1 cellular context compared by ENCODE assay signal in the genomic region with DNA sequence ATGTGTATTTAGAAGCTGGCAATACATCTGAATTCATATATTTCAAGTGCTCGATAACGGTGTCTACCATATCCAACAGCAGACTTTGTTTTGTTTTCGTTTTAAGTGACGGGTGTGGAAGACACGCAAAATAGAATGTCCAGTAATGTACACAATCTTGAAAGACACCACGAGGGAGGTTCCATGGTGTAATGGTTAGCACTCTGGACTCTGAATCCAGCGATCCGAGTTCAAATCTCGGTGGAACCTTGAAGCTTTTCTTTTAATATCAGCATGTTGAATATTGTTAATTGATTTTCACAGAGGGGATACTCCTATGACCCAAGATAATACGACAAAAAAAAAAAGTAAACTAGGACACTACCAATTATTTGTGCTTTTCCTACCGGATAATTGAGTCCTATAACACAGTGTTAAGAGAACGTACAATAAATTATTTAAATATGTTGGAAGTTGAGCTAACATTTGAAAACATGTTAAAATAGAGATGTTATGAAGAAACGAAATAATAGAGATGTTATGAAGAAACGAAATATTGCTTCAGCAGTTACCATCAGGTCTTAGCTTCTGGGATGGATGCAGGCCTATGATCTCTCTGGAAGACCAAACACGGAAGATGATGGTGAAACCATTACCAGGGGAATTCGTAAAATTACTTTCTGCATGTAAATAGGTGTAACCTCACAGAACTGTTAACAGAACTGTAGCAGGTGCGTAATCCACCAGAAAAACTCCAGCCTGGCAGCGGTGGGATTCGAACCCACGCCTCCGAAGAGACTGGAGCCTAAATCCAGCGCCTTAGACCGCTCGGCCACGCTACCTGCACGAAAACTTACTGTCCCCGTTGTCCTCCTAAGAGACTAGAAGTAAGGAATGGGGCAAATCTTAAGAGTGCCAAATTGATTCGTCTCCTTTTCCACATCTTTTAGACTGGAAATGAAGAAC.
TF ChIP-seq lines count a peak whose summit lies in the region.

No MANE protein-coding gene starts in this region.

TF ChIP-seq in HepG2, 621 proteins besides CTCF, POLR2A, EP300 and RAD21 (continued from another document):
- TF ChIP-seq, protein P1, sequence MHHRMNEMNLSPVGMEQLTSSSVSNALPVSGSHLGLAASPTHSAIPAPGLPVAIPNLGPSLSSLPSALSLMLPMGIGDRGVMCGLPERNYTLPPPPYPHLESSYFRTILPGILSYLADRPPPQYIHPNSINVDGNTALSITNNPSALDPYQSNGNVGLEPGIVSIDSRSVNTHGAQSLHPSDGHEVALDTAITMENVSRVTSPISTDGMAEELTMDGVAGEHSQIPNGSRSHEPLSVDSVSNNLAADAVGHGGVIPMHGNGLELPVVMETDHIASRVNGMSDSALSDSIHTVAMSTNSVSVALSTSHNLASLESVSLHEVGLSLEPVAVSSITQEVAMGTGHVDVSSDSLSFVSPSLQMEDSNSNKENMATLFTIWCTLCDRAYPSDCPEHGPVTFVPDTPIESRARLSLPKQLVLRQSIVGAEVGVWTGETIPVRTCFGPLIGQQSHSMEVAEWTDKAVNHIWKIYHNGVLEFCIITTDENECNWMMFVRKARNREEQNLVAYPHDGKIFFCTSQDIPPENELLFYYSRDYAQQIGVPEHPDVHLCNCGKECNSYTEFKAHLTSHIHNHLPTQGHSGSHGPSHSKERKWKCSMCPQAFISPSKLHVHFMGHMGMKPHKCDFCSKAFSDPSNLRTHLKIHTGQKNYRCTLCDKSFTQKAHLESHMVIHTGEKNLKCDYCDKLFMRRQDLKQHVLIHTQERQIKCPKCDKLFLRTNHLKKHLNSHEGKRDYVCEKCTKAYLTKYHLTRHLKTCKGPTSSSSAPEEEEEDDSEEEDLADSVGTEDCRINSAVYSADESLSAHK (CRISPR knock-in tag; IDR thresholded peaks at IDR 0.05; ENCODE audit: borderline replicate concordance): no peak
- peak; percentile 28; the same call in 1 of the 2 replicates for TF ChIP-seq ELF3 (CRISPR knock-in tag; IDR thresholded peaks at IDR 0.05)
- 0 out of 2 replicates have a peak, but pooled peaks have one; percentile 83 for TF ChIP-seq ZFP36L2 (CRISPR knock-in tag; IDR thresholded peaks at IDR 0.05)
- no peak for TF ChIP-seq FOXP1 (IDR thresholded peaks at IDR 0.05)
- TF ChIP-seq FOXP1 (CRISPR knock-in tag; IDR thresholded peaks at IDR 0.05): peak; percentile 26; the same call in 1 of the 2 replicates
- peak; percentile 79; the same call in 1 of the 2 replicates for TF ChIP-seq DR1 (CRISPR knock-in tag; IDR thresholded peaks at IDR 0.05)
- no peak for TF ChIP-seq ETS1 (CRISPR knock-in tag; IDR thresholded peaks at IDR 0.05)
- TF ChIP-seq NFKB2 (CRISPR knock-in tag; IDR thresholded peaks at IDR 0.05; ENCODE audit: borderline replicate concordance): no peak
- TF ChIP-seq NFATC3 (CRISPR knock-in tag; IDR thresholded peaks at IDR 0.05): 0 out of 2 replicates have a peak, but pooled peaks have one; percentile 52
- no peak for TF ChIP-seq KAT2B (IDR thresholded peaks at IDR 0.05; ENCODE audit: borderline replicate concordance, low read depth, low read length)
- TF ChIP-seq ZNF12 (CRISPR knock-in tag; IDR thresholded peaks at IDR 0.05): peak; percentile 70
- no peak; the same call in 1 of the 2 replicates for TF ChIP-seq FOXO1 (CRISPR knock-in tag; IDR thresholded peaks at IDR 0.05)
- TF ChIP-seq ZNF282 (IDR thresholded peaks at IDR 0.05; ENCODE audit: partially characterized antibody): no peak
- peak; percentile 34 for TF ChIP-seq MAX (IDR thresholded peaks at IDR 0.05)
- TF ChIP-seq CENPT (CRISPR knock-in tag; IDR thresholded peaks at IDR 0.05; ENCODE audit: low read depth): no peak
- TF ChIP-seq YEATS2 (CRISPR knock-in tag; IDR thresholded peaks at IDR 0.05; ENCODE audit: borderline replicate concordance): 0 out of 2 replicates have a peak, but pooled peaks have one; percentile 13
- no peak for TF ChIP-seq CENPBD1 (CRISPR knock-in tag; IDR thresholded peaks at IDR 0.05; ENCODE audit: borderline replicate concordance, low read depth)
- TF ChIP-seq ZNF747 (CRISPR knock-in tag; IDR thresholded peaks at IDR 0.05; ENCODE audit: borderline replicate concordance): peak; percentile 70; the same call in 1 of the 2 replicates
